Comparison of ENCODE assay signal across 20 cellular contexts in genomic region chr7:32453286-32454011, GRCh38. TPM values are rescaled to one million over a fixed set of nuclear protein-coding genes. Genes with fewer than 3 reads are reported as not detected.
DNase-seq lines count a peak whose midpoint lies in the region; ATAC-seq, FAIRE-seq and TF ChIP-seq lines count a peak whose summit lies in the region.
"Had no signal": no experiment of that assay in that cellular context is flagged by ENCODE, and none has a peak within 500 bp of the region (broad histone marks: within the 10 kb centered on the region; RNA-seq: fewer than 3 reads in every experiment).

No MANE protein-coding gene starts in this region.

- no peaks in the 10 kb centered on the region for H4K20me1 ChIP-seq in keratinocyte (ENCODE audit: control insufficient read depth, extremely low read depth, insufficient read depth, low read length)

- POLR2A ChIA-PET in RWPE1 (lab: Yijun Ruan, JAX; ENCODE audit: low non-redundant PET) (no interaction called here), A673 (lab: Charles Lee; ENCODE audit: low non-redundant PET) (no interaction called here)

- no peaks in the 10 kb centered on the region for H3K36me3 ChIP-seq in keratinocyte (ENCODE audit: control insufficient read depth in 2 of 2, extremely low read depth in 1 of 2, insufficient read depth in 2 of 2, low read length in 2 of 2)
- no peaks in the 10 kb centered on the region for H3K36me3 ChIP-seq in A673 (ENCODE audit: insufficient read depth, low read length, poor library complexity, severe bottlenecking)

- no peaks in the 10 kb centered on the region for H3K79me2 ChIP-seq in keratinocyte (ENCODE audit: control insufficient read depth, insufficient read depth, low read length)

- no TSS peak for BruUV-seq in A673 (replicated peaks; lab: Mats Ljungman, UMichigan)

- H3K9ac ChIP-seq in keratinocyte (ENCODE audit: control insufficient read depth, extremely low read depth, insufficient read depth, low read length): no peak overlapping the region

- no peaks in the 10 kb centered on the region for H3K27me3 ChIP-seq in keratinocyte (ENCODE audit: control insufficient read depth, extremely low read depth, insufficient read depth, low read length)
- peaks cover 46% of the 10 kb centered on the region for H3K27me3 ChIP-seq in A673 (replicated peaks; ENCODE audit: insufficient read depth, low read depth, low read length, poor library complexity)

- dilution Hi-C loops in keratinocyte (cut with MboI; ENCODE audit: extremely low pct_ligation_motif_present, low sequenced_read_pairs): no loop called here

- CTCF ChIA-PET in RWPE1 (lab: Yijun Ruan, JAX) (no interaction called here), A673 (lab: Charles Lee) (no interaction called here)

- intact Hi-C loops in A673 (cut with micrococcal nuclease; ENCODE audit: unreplicated experiment): no loop called here

- no peak overlapping the region for H3K4me3 ChIP-seq in keratinocyte (ENCODE audit: control insufficient read depth in 2 of 3, extremely low read depth in 1 of 3, insufficient read depth in 2 of 3, low read depth in 1 of 3, low read length in 3 of 3)
- H3K4me3 ChIP-seq in A673 (ENCODE audit: low read depth, low read length, poor library complexity, severe bottlenecking): no peak overlapping the region
- H3K4me3 ChIP-seq: SK-N-MC had no signal

- H3K27ac ChIP-seq in RWPE1 (no peak overlapping the region), keratinocyte (ENCODE audit: control insufficient read depth, insufficient read depth, low read length) (no peak overlapping the region), A673 (ENCODE audit: low read depth, low read length, poor library complexity, severe bottlenecking) (no peak overlapping the region)
- H3K27ac ChIP-seq: C4-2B, SK-N-MC had no signal

- H3K9me3 ChIP-seq in keratinocyte (ENCODE audit: control insufficient read depth, low read depth, low read length) (no peaks in the 10 kb centered on the region), A673 (ENCODE audit: low read depth, low read length, poor library complexity, severe bottlenecking) (no peaks in the 10 kb centered on the region)

- TF ChIP-seq CTCF in RWPE1 (conservative IDR thresholded peaks at IDR 0.05; ENCODE audit: low read depth): no peak
- TF ChIP-seq CTCF in keratinocyte (optimal IDR thresholded peaks at IDR 0.05 in 1 of 3, IDR thresholded peaks at IDR 0.05 in 1 of 3, conservative IDR thresholded peaks at IDR 0.05 in 1 of 3; ENCODE audit: extremely low read depth in 1 of 3, insufficient read depth in 2 of 3, low read length in 3 of 3): no peak
- no peak for TF ChIP-seq CTCF in A673 (conservative IDR thresholded peaks at IDR 0.05; ENCODE audit: low read depth, low read length)

- H3K9me1 ChIP-seq in keratinocyte (ENCODE audit: control insufficient read depth, extremely low read depth, insufficient read depth, low read length): no peaks in the 10 kb centered on the region

- ATAC-seq in GM21529 (IDR thresholded peaks at IDR 0.05; ENCODE audit: unreplicated experiment): no peak
- ATAC-seq: activated CD8-positive, alpha-beta T cell treated with anti-CD3 and anti-CD28 coated beads, Interleukin-2, amount 10 ng/mL, durations not matched to agents 7 days and 5 days; natural killer cell treated with Interleukin-12 subunit alpha and Interleukin-12 subunit beta and Interleukin-15 and Interleukin-18, amount 100 ng/mL, for 72 hours; right cardiac atrium; stimulated activated naive B cell treated with anti-CD40 and anti-IgM and Interleukin-4, amounts not matched to agents 10 μg/mL and 1 μg/mL and 100 μg/mL, for 72 hours; T-helper 17 cell had no signal

- no peak overlapping the region for H3K4me2 ChIP-seq in keratinocyte (ENCODE audit: control insufficient read depth, extremely low read depth, insufficient read depth, low read depth, low read length)

- H3K4me1 ChIP-seq in keratinocyte (ENCODE audit: control insufficient read depth, extremely low read depth, insufficient read depth, low read length) (peaks cover 6% of the 10 kb centered on the region), A673 (ENCODE audit: insufficient read depth, low read length, poor library complexity, severe bottlenecking) (no peaks in the 10 kb centered on the region)

- FAIRE-seq in keratinocyte (lab: Jason Lieb, UNC): peak; percentile 77
- FAIRE-seq: GM19239, RCC 7860 had no signal

- peak; percentile 46 for DNase-seq in DMS53 treated with DMSO at 0.1 percent for 48 hours (lab: John Stamatoyannopoulos, UW; ENCODE audit: unreplicated experiment)
- DNase-seq in LoVo (ENCODE audit: low spot score): peak; percentile 33
- peak; percentile 53 for DNase-seq in RWPE1 (ENCODE audit: low spot score)
- DNase-seq in keratinocyte (ENCODE audit: low read depth, low spot score): no peak
- DNase-seq in A673 (ENCODE audit: low spot score): no peak
- DNase-seq in activated CD4-positive, alpha-beta T cell treated with anti-CD3 and anti-CD28 coated beads, Interleukin-2, amount 50 U/mL, for 48 hours: no peak
- DNase-seq: activated CD4-positive, alpha-beta T cell treated with anti-CD3 and anti-CD28 coated beads for 1 hour; activated CD8-positive, alpha-beta T cell treated with anti-CD3 and anti-CD28 coated beads, Interleukin-2, amount 10 ng/mL, durations not matched to agents 7 days and 5 days; NCI-H187; NCI-H446; right cardiac atrium; stimulated activated CD4-positive, alpha-beta T cell treated with anti-CD3 and anti-CD28 coated beads, Interleukin-4, amount 100 ng/mL, for 24 hours; stimulated activated naive B cell treated with anti-CD40 and anti-IgM and Interleukin-4, amounts not matched to agents 10 μg/mL and 1 μg/mL and 100 μg/mL, for 72 hours; T-helper 17 cell had no signal

- H2AFZ ChIP-seq in keratinocyte (ENCODE audit: control insufficient read depth, low read length): no peak overlapping the region

RNA-seq across cellular contexts. Expression of gene LSM5, which starts 36.7 kb away (rescaled TPM):
- polyA plus RNA-seq in keratinocyte: 27.0 to 90.2 TPM (median 35.1 TPM) in 3 replicates
- polyA plus RNA-seq in keratinocyte (2011; ENCODE audit: low read depth): 35.6 TPM
- 43.1 and 56.6 TPM in 2 replicates for polyA plus RNA-seq in keratinocyte (2011; cell fraction: cytosol; rRNA removed)
- polyA plus RNA-seq in keratinocyte (2011; cell fraction: nucleus; rRNA removed): 10.3 and 29.9 TPM in 2 replicates
- 42.2 and 61.6 TPM in 2 replicates for polyA plus RNA-seq in keratinocyte (2012; ENCODE audit: low replicate concordance)
- polyA minus RNA-seq in keratinocyte: 0.43 to 12.3 TPM (median 4.2 TPM) in 3 replicates
- 9.6 TPM for polyA minus RNA-seq in keratinocyte (2011; cell fraction: cytosol; rRNA and poly(A)+ RNA removed)
- polyA minus RNA-seq in keratinocyte (2011; cell fraction: nucleus; rRNA and poly(A)+ RNA removed): 2.4 and 2.9 TPM in 2 replicates
- 89.3 and 109 TPM in 2 replicates for total RNA-seq in A673 (2021)

RNA-seq across cellular contexts. Expression of gene AVL9, which starts 41.8 kb away (rescaled TPM):
- 15.3 to 22.2 TPM (median 17.1 TPM) in 3 replicates for polyA plus RNA-seq in keratinocyte
- polyA plus RNA-seq in keratinocyte (2011; ENCODE audit: low read depth): 31.8 TPM
- 10.0 and 18.7 TPM in 2 replicates for polyA plus RNA-seq in keratinocyte (2011; cell fraction: cytosol; rRNA removed)
- polyA plus RNA-seq in keratinocyte (2011; cell fraction: nucleus; rRNA removed): 26.7 and 27.3 TPM in 2 replicates
- 16.3 and 18.4 TPM in 2 replicates for polyA plus RNA-seq in keratinocyte (2012; ENCODE audit: low replicate concordance)
- 23.0 to 37.4 TPM (median 31.4 TPM) in 3 replicates for polyA minus RNA-seq in keratinocyte
- 9.8 TPM for polyA minus RNA-seq in keratinocyte (2011; cell fraction: cytosol; rRNA and poly(A)+ RNA removed)
- 21.9 and 32.0 TPM in 2 replicates for polyA minus RNA-seq in keratinocyte (2011; cell fraction: nucleus; rRNA and poly(A)+ RNA removed)
- 36.1 and 40.3 TPM in 2 replicates for total RNA-seq in A673 (2021)

Comparison
In these comparisons a context has a peak if more than half of its experiments do, and no peak if none do; other contexts are left out.
1. DNase-seq: peak in DMS53 treated with DMSO at 0.1 percent for 48 hours (single experiment), LoVo (single experiment) and RWPE1 (single experiment); none in keratinocyte (single experiment), A673 (single experiment) and activated CD4-positive, alpha-beta T cell treated with anti-CD3 and anti-CD28 coated beads, Interleukin-2, amount 50 U/mL, for 48 hours (0 of 2).